12 cellular contexts compared by ENCODE assay signal in the genomic region with DNA sequence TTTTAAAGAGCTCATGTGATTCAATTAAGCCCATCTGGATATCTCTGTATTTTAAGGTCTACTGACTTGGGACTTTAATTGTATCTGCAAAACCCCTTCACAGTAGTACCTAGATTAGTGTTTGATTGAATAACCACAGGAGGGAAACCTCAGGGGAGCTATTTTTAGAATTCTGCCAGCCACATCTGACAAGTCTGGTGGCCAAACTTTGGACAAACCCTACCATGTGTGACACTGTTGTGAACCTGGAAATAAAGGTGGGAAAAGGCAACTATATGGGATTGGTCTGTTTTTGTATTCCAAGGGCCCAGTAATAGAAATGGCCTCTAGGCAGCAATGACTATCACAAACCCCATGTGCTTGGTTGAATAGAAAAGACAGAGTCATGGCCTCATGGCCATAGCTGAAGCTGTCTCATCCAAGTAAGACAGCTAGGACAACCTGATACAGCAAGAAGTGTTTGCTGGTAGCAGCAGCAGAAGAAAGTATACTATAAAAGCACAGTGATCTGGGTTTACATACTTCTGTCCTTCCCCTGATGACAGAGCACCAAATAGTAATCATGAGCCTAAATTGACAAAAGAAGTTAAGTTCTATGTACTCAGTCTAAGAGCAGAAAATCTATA.
DNase-seq lines count a peak whose midpoint lies in the region; ATAC-seq and TF ChIP-seq lines count a peak whose summit lies in the region.
"Had no signal": no experiment of that assay in that cellular context is flagged by ENCODE, and none has a peak within 500 bp of the region (broad histone marks: within the 10 kb centered on the region; RNA-seq: fewer than 3 reads in every experiment).

No MANE protein-coding gene starts in this region.

- intact Hi-C loops in esophagus squamous epithelium (cut with DNase I), result no loop called here

- H3K27me3 ChIP-seq in BLaER1 treated with 17β-estradiol and CSF1 and Interleukin-3, amounts not matched to agents 10 nM and 100 nM, result no peaks in the 10 kb centered on the region
- H3K27me3 ChIP-seq in foreskin keratinocyte (no peaks in the 10 kb centered on the region), esophagus squamous epithelium (no peaks in the 10 kb centered on the region)
- H3K27me3 ChIP-seq: upper lobe of left lung had no signal

- peak overlapping the region in 10 of 11 experiments; percentile 26 to 82 (median 54); a peak in 21 of 22 replicates for H3K4me2 ChIP-seq in BLaER1 treated with 17β-estradiol and CSF1 and Interleukin-3, amounts not matched to agents 10 nM and 100 nM

- TF ChIP-seq POLR2A in esophagus squamous epithelium (IDR thresholded peaks at IDR 0.05), result no peak

- peaks cover 11 to 59% (median 15%) of the 10 kb centered on the region in 10 experiments; a peak in 19 of 20 replicates for H3K4me1 ChIP-seq in BLaER1 treated with 17β-estradiol and CSF1 and Interleukin-3, amounts not matched to agents 10 nM and 100 nM
- H3K4me1 ChIP-seq in foreskin keratinocyte (peaks cover 11% of the 10 kb centered on the region), esophagus squamous epithelium (peaks cover 0 to 13% (median 0%) of the 10 kb centered on the region in 3 donors)

- peaks cover 0 to 53% (median 37%) of the 10 kb centered on the region in 11 experiments; a peak in 20 of 22 replicates for H3K9me3 ChIP-seq in BLaER1 treated with 17β-estradiol and CSF1 and Interleukin-3, amounts not matched to agents 10 nM and 100 nM (replicated peaks in 1 of 11)
- H3K9me3 ChIP-seq in esophagus squamous epithelium, result no peaks in the 10 kb centered on the region
- H3K9me3 ChIP-seq: upper lobe of left lung had no signal

- no peak for TF ChIP-seq CTCF in foreskin keratinocyte (conservative IDR thresholded peaks at IDR 0.05)
- no peak for TF ChIP-seq CTCF in esophagus squamous epithelium (IDR thresholded peaks at IDR 0.05)

- H3K4me3 ChIP-seq in BLaER1 treated with 17β-estradiol and CSF1 and Interleukin-3, amounts not matched to agents 10 nM and 100 nM, result no peak overlapping the region
- no peak overlapping the region for H3K4me3 ChIP-seq in esophagus squamous epithelium
- H3K4me3 ChIP-seq: upper lobe of left lung had no signal

- H3K27ac ChIP-seq in BLaER1 treated with 17β-estradiol and CSF1 and Interleukin-3, amounts not matched to agents 10 nM and 100 nM, result peak overlapping the region in 8 of 11 experiments; percentile 8 to 57 (median 34); a peak in 8 of 22 replicates
- H3K27ac ChIP-seq in foreskin keratinocyte (peak overlapping the region; percentile 27), esophagus squamous epithelium (no peak overlapping the region)
- H3K27ac ChIP-seq: upper lobe of left lung had no signal

- peaks cover 3 to 95% (median 27%) of the 10 kb centered on the region in 11 experiments; a peak in 15 of 22 replicates for H3K36me3 ChIP-seq in BLaER1 treated with 17β-estradiol and CSF1 and Interleukin-3, amounts not matched to agents 10 nM and 100 nM
- no peaks in the 10 kb centered on the region for H3K36me3 ChIP-seq in esophagus squamous epithelium
- H3K36me3 ChIP-seq: upper lobe of left lung had no signal

- peak; percentile 62 for ATAC-seq in GM21723 (IDR thresholded peaks at IDR 0.05; ENCODE audit: unreplicated experiment)
- peak; percentile 55 for ATAC-seq in foreskin keratinocyte
- ATAC-seq in HG03139 (IDR thresholded peaks at IDR 0.05; ENCODE audit: unreplicated experiment), result no peak
- ATAC-seq: left lobe of liver had no signal

- no peak overlapping the region for H3K9ac ChIP-seq in BLaER1 treated with 17β-estradiol and CSF1 and Interleukin-3, amounts not matched to agents 10 nM and 100 nM

- no peaks in the 10 kb centered on the region for H4K20me1 ChIP-seq in BLaER1 treated with 17β-estradiol and CSF1 and Interleukin-3, amounts not matched to agents 10 nM and 100 nM

- DNase-seq in NCI-H69 (lab: John Stamatoyannopoulos, UW), result peak; percentile 63
- no peak for DNase-seq in foreskin keratinocyte
- no peak for DNase-seq in NCI-H2107 (lab: John Stamatoyannopoulos, UW)
- no peak for DNase-seq in NCI-H526 treated with DMSO at 0.1 percent for 48 hours (lab: John Stamatoyannopoulos, UW)
- DNase-seq in esophagus squamous epithelium (lab: John Stamatoyannopoulos, UW), result no peak
- DNase-seq: cerebellar nuclear complex, NCI-H1105 treated with DMSO at 0.1 percent for 48 hours, upper lobe of left lung had no signal

Comparison
In these comparisons a context has a peak if more than half of its experiments do, and no peak if none do; other contexts are left out.
1. H3K27ac ChIP-seq: peak in BLaER1 treated with 17β-estradiol and CSF1 and Interleukin-3, amounts not matched to agents 10 nM and 100 nM (8 of 11) and foreskin keratinocyte (single experiment); none in esophagus squamous epithelium (0 of 4).